ENCODE assay signal across 29 cellular contexts in genomic region chr15:99482993-99483392, GRCh38.
"Had no signal": no experiment of that assay in that cellular context is flagged by ENCODE, and none has a peak within 500 bp of the region (broad histone marks: within the 10 kb centered on the region; RNA-seq: fewer than 3 reads in every experiment).

No MANE protein-coding gene starts in this region.

- H3K36me3 Mint-ChIP-seq: neural progenitor cell; stimulated activated effector memory CD8-positive, alpha-beta T cell treated with anti-CD3 and anti-CD28 coated beads, Interleukin-12 subunit alpha, Interleukin-12 subunit beta, amount 100 ng/mL, for 72 hours had no signal

- H3K27ac Mint-ChIP-seq: naive thymus-derived CD4-positive, alpha-beta T cell; nephron; neural progenitor cell; progenitor cell of endocrine pancreas; stimulated activated effector memory CD8-positive, alpha-beta T cell treated with anti-CD3 and anti-CD28 coated beads, Interleukin-12 subunit alpha, Interleukin-12 subunit beta, amount 100 ng/mL, for 72 hours had no signal

- H3K27ac ChIP-seq: coronary artery, esophagus squamous epithelium, heart right ventricle, left lung, neural progenitor cell, parathyroid adenoma, right atrium auricular region, stomach, thyroid gland had no signal

- H3K9me3 Mint-ChIP-seq: stimulated activated effector memory CD8-positive, alpha-beta T cell treated with anti-CD3 and anti-CD28 coated beads, Interleukin-12 subunit alpha, Interleukin-12 subunit beta, amount 100 ng/mL, for 72 hours had no signal

- H3K4me3 Mint-ChIP-seq: naive thymus-derived CD4-positive, alpha-beta T cell; neural progenitor cell; stimulated activated effector memory CD8-positive, alpha-beta T cell treated with anti-CD3 and anti-CD28 coated beads, Interleukin-12 subunit alpha, Interleukin-12 subunit beta, amount 100 ng/mL, for 72 hours had no signal

- H3K4me3 ChIP-seq: coronary artery, esophagus squamous epithelium, heart right ventricle, left lung, neural progenitor cell, right atrium auricular region, smooth muscle cell, stomach, thyroid gland had no signal

- DNase-seq: dermis blood vessel endothelial cell; effector memory CD4-positive, alpha-beta T cell; erythroblast; esophagus squamous epithelium; foreskin melanocyte; glutamatergic neuron; heart right ventricle; hippocampal formation; left cardiac atrium; left lung; mesenchymal stem cell; midbrain; naive thymus-derived CD4-positive, alpha-beta T cell; stimulated activated CD4-positive, alpha-beta T cell treated with anti-CD3 and anti-CD28 coated beads, Interleukin-12 subunit alpha, Interleukin-12 subunit beta, amount 100 ng/mL, for 4 hours; stimulated activated CD4-positive, alpha-beta T cell treated with anti-CD3 and anti-CD28 coated beads, Interleukin-1b, Interleukin-23, amount 100 ng/mL, for 48 hours; stimulated activated CD4-positive, alpha-beta T cell treated with anti-CD3 and anti-CD28 coated beads, Interleukin-4, amount 100 ng/mL, for 24 hours; stimulated activated naive CD4-positive, alpha-beta T cell treated with Interleukin-2 at 50 U/mL for 16 hours; stomach; thyroid gland; trophoblast cell had no signal

- H3K9me3 ChIP-seq: esophagus squamous epithelium, left lung, right atrium auricular region, stomach, thyroid gland had no signal

- H3K4me1 ChIP-seq: parathyroid adenoma had no signal

- H3K36me3 ChIP-seq: esophagus squamous epithelium, heart right ventricle, left lung, neural progenitor cell, right atrium auricular region, stomach, thyroid gland had no signal

- ATAC-seq: heart right ventricle; left cardiac atrium; left lung; naive thymus-derived CD4-positive, alpha-beta T cell; sciatic nerve; stimulated activated effector memory CD8-positive, alpha-beta T cell treated with anti-CD3 and anti-CD28 coated beads, Interleukin-12 subunit alpha, Interleukin-12 subunit beta, amount 100 ng/mL, for 72 hours had no signal
